Comparison of ENCODE assay signal across 33 cellular contexts in genomic region chr22:29215012-29215860, GRCh38. TPM values are rescaled to one million over a fixed set of nuclear protein-coding genes. Genes with fewer than 3 reads are reported as not detected.
DNase-seq lines count a peak whose midpoint lies in the region; ATAC-seq and TF ChIP-seq lines count a peak whose summit lies in the region.
"Had no signal": no experiment of that assay in that cellular context is flagged by ENCODE, and none has a peak within 500 bp of the region (broad histone marks: within the 10 kb centered on the region; RNA-seq: fewer than 3 reads in every experiment).

No MANE protein-coding gene starts in this region.

- H3K4me2 ChIP-seq in H9 (ENCODE audit: insufficient read depth, insufficient read length, low read length) = no peak overlapping the region
- H3K4me2 ChIP-seq in osteoblast (ENCODE audit: insufficient read depth, low read length) = no peak overlapping the region
- H3K4me2 ChIP-seq: hepatocyte, PC-9 had no signal

- H3K36me3 Mint-ChIP-seq in H9 (ENCODE audit: insufficient read depth in 1 of 3, low read depth in 3 of 3) (no peaks in the 10 kb centered on the region), endodermal cell (ENCODE audit: low read depth) (peaks cover 9% of the 10 kb centered on the region)
- no peaks in the 10 kb centered on the region for H3K36me3 Mint-ChIP-seq in activated CD4-positive, alpha-beta T cell treated with anti-CD3 and anti-CD28 coated beads for 36 hours (ENCODE audit: low read depth)
- H3K36me3 Mint-ChIP-seq: activated CD4-positive, alpha-beta memory T cell treated with anti-CD3 and anti-CD28 coated beads for 36 hours; immature natural killer cell had no signal

- H3K79me2 ChIP-seq in H9 (ENCODE audit: insufficient read depth, low read length) = no peaks in the 10 kb centered on the region
- no peaks in the 10 kb centered on the region for H3K79me2 ChIP-seq in osteoblast (ENCODE audit: insufficient read depth, low read length)
- H3K79me2 ChIP-seq: hepatocyte, parathyroid adenoma had no signal

- intact Hi-C loops in activated CD4-positive, alpha-beta T cell treated with anti-CD3 and anti-CD28 coated beads for 36 hours (cut with DNase I, micrococcal nuclease) = no loop called here

- no peak overlapping the region for H2BK12ac ChIP-seq in H9 (ENCODE audit: insufficient read length, low read depth, low read length)

- DNase-seq in NCI-H2171 treated with DMSO at 0.1 percent for 48 hours (lab: John Stamatoyannopoulos, UW) (peak; percentile 52), NCI-H2171 (lab: John Stamatoyannopoulos, UW) (no peak), H9 (no peak), endodermal cell (peak; percentile 51), osteoblast (ENCODE audit: insufficient read length, low spot score, missing footprints) (peak; percentile 52), mucosa of gallbladder (ENCODE audit: low spot score) (no peak)
- no peak for DNase-seq in activated CD4-positive, alpha-beta T cell treated with anti-CD3 and anti-CD28 coated beads for 36 hours
- DNase-seq: activated CD4-positive, alpha-beta memory T cell treated with anti-CD3 and anti-CD28 coated beads for 36 hours; activated naive CD4-positive, alpha-beta T cell treated with anti-CD3 and anti-CD28 coated beads, Interleukin-2, amount 50 U/mL, for 16 hours; CD4-positive, alpha-beta T cell; EL; gastrocnemius medialis; GOT3; immature natural killer cell; NCI-H1092; NCI-H187 treated with DMSO at 0.1 percent for 48 hours; NCI-H524 treated with DMSO at 0.1 percent for 48 hours; PC-9; retina; Right ventricle myocardium superior; small intestine; stimulated activated CD4-positive, alpha-beta T cell treated with anti-CD3 and anti-CD28 coated beads, Interleukin-1b, Interleukin-23, amount 100 ng/mL, for 48 hours; stimulated activated naive CD8-positive, alpha-beta T cell treated with anti-CD3 and anti-CD28 coated beads, Interleukin-15, Interleukin-2, amounts not matched to agents 100 U/mL and 50 U/mL, for 24 hours; T-helper 2 cell; testis had no signal

- no peak overlapping the region for H2BK120ac ChIP-seq in H9 (ENCODE audit: low read depth, low read length, poor library complexity, severe bottlenecking)

- no peak overlapping the region for H4K91ac ChIP-seq in H9 (ENCODE audit: insufficient read length, low read depth, low read length)

- H3K23ac ChIP-seq in H9 (ENCODE audit: insufficient read length, low read depth, low read length) = no peak overlapping the region

- CTCF ChIA-PET in activated CD4-positive, alpha-beta T cell treated with anti-CD3 and anti-CD28 coated beads for 36 hours (lab: Charles Lee) = no interaction called here

- no peaks in the 10 kb centered on the region for H3K23me2 ChIP-seq in H9 (ENCODE audit: insufficient read length, low read depth, low read length, poor library complexity, severe bottlenecking)

- no peak overlapping the region for H3K18ac ChIP-seq in H9 (ENCODE audit: insufficient read length, low read depth, low read length)

- H3K4ac ChIP-seq in H9 (ENCODE audit: low read depth, low read length) = no peak overlapping the region

- H3T11ph ChIP-seq in H9 (ENCODE audit: low read length) = no peak overlapping the region

- ATAC-seq in activated CD4-positive, alpha-beta T cell treated with anti-CD3 and anti-CD28 coated beads for 36 hours = no peak
- ATAC-seq in GM18502 (IDR thresholded peaks at IDR 0.05; ENCODE audit: poor library complexity, unreplicated experiment) = no peak
- ATAC-seq: activated CD4-positive, CD25-positive, alpha-beta regulatory T cell treated with anti-CD3 and anti-CD28 coated beads, Interleukin-2, amount 50 U/mL, for 24 hours; gastrocnemius medialis; left lobe of liver; stimulated activated naive CD8-positive, alpha-beta T cell treated with anti-CD3 and anti-CD28 coated beads, Interleukin-15, Interleukin-2, amounts not matched to agents 100 U/mL and 50 U/mL, for 24 hours had no signal

- H3K36me3 ChIP-seq in endodermal cell (ENCODE audit: control insufficient read depth, insufficient read depth, low read length) = no peaks in the 10 kb centered on the region
- H3K36me3 ChIP-seq in osteoblast (ENCODE audit: insufficient read depth, low read length) = no peaks in the 10 kb centered on the region
- H3K36me3 ChIP-seq: gastrocnemius medialis had no signal

- H3K9ac ChIP-seq in H9 (ENCODE audit: extremely low read depth, insufficient read length, low read length) = no peak overlapping the region
- H3K9ac ChIP-seq in endodermal cell (ENCODE audit: extremely low read depth, low read length, poor library complexity, severe bottlenecking) = no peak overlapping the region
- H3K9ac ChIP-seq: parathyroid adenoma had no signal

- no peaks in the 10 kb centered on the region for H3K9me3 ChIP-seq in H9 (ENCODE audit: control insufficient read depth, low read depth, low read length)
- H3K9me3 ChIP-seq in endodermal cell (ENCODE audit: control insufficient read depth, low read length) = no peaks in the 10 kb centered on the region
- H3K9me3 ChIP-seq in osteoblast (ENCODE audit: low read depth, low read length) = no peaks in the 10 kb centered on the region
- H3K9me3 ChIP-seq: gastrocnemius medialis, testis had no signal

- no peak overlapping the region for H3K56ac ChIP-seq in H9 (ENCODE audit: insufficient read length, low read depth, low read length)

- WGBS in H9 (ENCODE audit: extremely low coverage, insufficient read length, low lambda C conversion rate) = no CpG with 5 or more reads among the region's 14 CpGs
- WGBS in endodermal cell (ENCODE audit: insufficient coverage in 1 of 2, insufficient read length in 1 of 2), 2 experiments = 89% methylated on average over 12 to 14 of the region's 14 CpGs

- H3K4me3 ChIP-seq in endodermal cell (ENCODE audit: low read length) (no peak overlapping the region), osteoblast (ENCODE audit: insufficient read depth, low read length) (no peak overlapping the region)
- H3K4me3 ChIP-seq: gastrocnemius medialis, hepatocyte, PC-9, testis had no signal

- no peaks in the 10 kb centered on the region for H3K79me1 ChIP-seq in H9 (ENCODE audit: insufficient read depth, low read depth, low read length, poor library complexity, severe bottlenecking)

- H3K27me3 ChIP-seq in H9 (ENCODE audit: insufficient read depth, low read length) = no peaks in the 10 kb centered on the region
- no peaks in the 10 kb centered on the region for H3K27me3 ChIP-seq in endodermal cell (ENCODE audit: control insufficient read depth, insufficient read depth, low read length, poor library complexity, severe bottlenecking)
- peaks cover 9% of the 10 kb centered on the region for H3K27me3 ChIP-seq in osteoblast (ENCODE audit: insufficient read depth, low read length)
- H3K27me3 ChIP-seq: gastrocnemius medialis, hepatocyte, testis had no signal

- no peak overlapping the region for H3K27ac ChIP-seq in H9 (ENCODE audit: insufficient read length, low read depth, low read length)
- H3K27ac ChIP-seq in endodermal cell (ENCODE audit: low read depth, low read length) = no peak overlapping the region
- no peak overlapping the region for H3K27ac ChIP-seq in osteoblast (ENCODE audit: low read depth, low read length)
- H3K27ac ChIP-seq: gastrocnemius medialis, hepatocyte, parathyroid adenoma, PC-9, testis had no signal

- H3K4me3 Mint-ChIP-seq in H9 (no peak overlapping the region; a peak in 1 of 5 replicates), endodermal cell (no peak overlapping the region)
- no peak overlapping the region for H3K4me3 Mint-ChIP-seq in activated CD4-positive, alpha-beta T cell treated with anti-CD3 and anti-CD28 coated beads for 36 hours
- H3K4me3 Mint-ChIP-seq: activated CD4-positive, alpha-beta memory T cell treated with anti-CD3 and anti-CD28 coated beads for 36 hours; CD4-positive, alpha-beta T cell; immature natural killer cell had no signal

- no peak overlapping the region for H2BK15ac ChIP-seq in H9 (ENCODE audit: low read depth, low read length)

- H3K27me3 Mint-ChIP-seq in H9 (ENCODE audit: low read depth) (peaks cover 3% of the 10 kb centered on the region; the same call in 1 of the 2 replicates), endodermal cell (ENCODE audit: insufficient read depth) (no peaks in the 10 kb centered on the region)
- no peaks in the 10 kb centered on the region for H3K27me3 Mint-ChIP-seq in activated CD4-positive, alpha-beta T cell treated with anti-CD3 and anti-CD28 coated beads for 36 hours
- H3K27me3 Mint-ChIP-seq: activated CD4-positive, alpha-beta memory T cell treated with anti-CD3 and anti-CD28 coated beads for 36 hours; CD4-positive, alpha-beta T cell had no signal

- no peak overlapping the region for H2BK5ac ChIP-seq in H9 (ENCODE audit: insufficient read length, low read length)

- H2AFZ ChIP-seq in H9 (ENCODE audit: low read length) (no peak overlapping the region), osteoblast (ENCODE audit: low read length) (no peak overlapping the region)
- H2AFZ ChIP-seq: hepatocyte, parathyroid adenoma, PC-9 had no signal

- no peaks in the 10 kb centered on the region for H4K20me1 ChIP-seq in H9 (ENCODE audit: control insufficient read depth, insufficient read depth, insufficient read length)
- H4K20me1 ChIP-seq in osteoblast (ENCODE audit: insufficient read depth, low read length) = no peaks in the 10 kb centered on the region

- no peak overlapping the region for H3K14ac ChIP-seq in H9 (ENCODE audit: insufficient read depth, low read length)

- H4K8ac ChIP-seq in H9 (replicated peaks; ENCODE audit: insufficient read length, low read depth, low read length) = no peak overlapping the region

- POLR2A ChIA-PET in activated CD4-positive, alpha-beta T cell treated with anti-CD3 and anti-CD28 coated beads for 36 hours (lab: Charles Lee) = interaction anchor here (0.5 kb wide), 1 partner anchor 1398 kb away, joined by 4 read pairs; no protein-coding TSS in a partner anchor

- TF ChIP-seq CTCF in H9 (conservative IDR thresholded peaks at IDR 0.05) = no peak
- no peak for TF ChIP-seq CTCF in endodermal cell (conservative IDR thresholded peaks at IDR 0.05)
- TF ChIP-seq CTCF in osteoblast (IDR thresholded peaks at IDR 0.05; ENCODE audit: extremely low read depth, low read depth, low read length) = no peak

- H3K4me1 ChIP-seq in H9 (ENCODE audit: insufficient read depth, low read length) (no peaks in the 10 kb centered on the region; the same call in 1 of the 2 replicates), endodermal cell (ENCODE audit: control insufficient read depth, insufficient read depth, low read length) (peaks cover 9% of the 10 kb centered on the region), osteoblast (ENCODE audit: insufficient read depth, low read length) (no peaks in the 10 kb centered on the region)
- H3K4me1 ChIP-seq: gastrocnemius medialis, parathyroid adenoma had no signal

- H3K9me3 Mint-ChIP-seq in H9 (no peaks in the 10 kb centered on the region), endodermal cell (no peaks in the 10 kb centered on the region)
- H3K9me3 Mint-ChIP-seq in activated CD4-positive, alpha-beta T cell treated with anti-CD3 and anti-CD28 coated beads for 36 hours (ENCODE audit: low read depth) = no peaks in the 10 kb centered on the region
- H3K9me3 Mint-ChIP-seq: activated CD4-positive, alpha-beta memory T cell treated with anti-CD3 and anti-CD28 coated beads for 36 hours; activated T-helper 2 cell treated with anti-CD3 and anti-CD28 coated beads, Interferon-gamma antibody, Interleukin-2, Interleukin-4, amounts not matched to agents 10 μg/mL and 5 μg/mL and 100 μg/mL, durations not matched to agents 14 hours and 24 hours and 36 hours; CD4-positive, alpha-beta T cell; immature natural killer cell had no signal

- H4K5ac ChIP-seq in H9 (ENCODE audit: insufficient read length, low read depth, low read length) = no peak overlapping the region

- H2BK20ac ChIP-seq in H9 (ENCODE audit: low read depth, low read length, poor library complexity, severe bottlenecking) = no peak overlapping the region

- H2AK5ac ChIP-seq in H9 (ENCODE audit: insufficient read length, low read length) = no peak overlapping the region

- H3K4me1 Mint-ChIP-seq in H9 (peaks cover 25 to 38% of the 10 kb centered on the region in 2 experiments), endodermal cell (peaks cover 16% of the 10 kb centered on the region)
- H3K4me1 Mint-ChIP-seq in activated CD4-positive, alpha-beta T cell treated with anti-CD3 and anti-CD28 coated beads for 36 hours = no peaks in the 10 kb centered on the region
- H3K4me1 Mint-ChIP-seq: immature natural killer cell had no signal

- H3K27ac Mint-ChIP-seq in H9 (peak overlapping the region in 2 of 3 experiments; percentile 47 to 48; a peak in 2 of 7 replicates), endodermal cell (no peak overlapping the region)
- H3K27ac Mint-ChIP-seq in activated CD4-positive, alpha-beta T cell treated with anti-CD3 and anti-CD28 coated beads for 36 hours = no peak overlapping the region
- H3K27ac Mint-ChIP-seq: activated CD4-positive, alpha-beta memory T cell treated with anti-CD3 and anti-CD28 coated beads for 36 hours; activated T-helper 2 cell treated with anti-CD3 and anti-CD28 coated beads, Interferon-gamma antibody, Interleukin-2, Interleukin-4, amounts not matched to agents 10 μg/mL and 5 μg/mL and 100 μg/mL, durations not matched to agents 14 hours and 24 hours and 36 hours; CD4-positive, alpha-beta T cell; immature natural killer cell had no signal

RNA-seq across cellular contexts. Expression of gene EMID1, which starts 9.5 kb away (rescaled TPM):
- 4.5 and 5.4 TPM in 2 replicates for total RNA-seq in H9 (2021)
- 10 to 100 TPM; 19.8 to 41.8 TPM for total RNA-seq in endodermal cell
- 29.6 TPM for polyA plus RNA-seq in endodermal cell (2013, experiment 1 of 2)
- polyA plus RNA-seq in endodermal cell (2013, experiment 2 of 2) = 23.9 TPM
- total RNA-seq in osteoblast = under 0.01 and 0.29 TPM in 2 replicates
- not detected for total RNA-seq in activated CD4-positive, alpha-beta T cell treated with anti-CD3 and anti-CD28 coated beads for 36 hours
- 7.0 TPM for total RNA-seq in mucosa of gallbladder
- total RNA-seq: activated CD4-positive, alpha-beta memory T cell treated with anti-CD3 and anti-CD28 coated beads for 36 hours; CD4-positive, alpha-beta T cell; chondrocyte; HT-29 had no signal

RNA-seq across cellular contexts. Expression of gene RHBDD3, which starts 52.5 kb away (rescaled TPM):
- total RNA-seq in H9 (2021) (92.9 and 99.7 TPM in 2 replicates), endodermal cell (10 to 100 TPM; 65.0 to 75.2 TPM), osteoblast (25.0 and 32.7 TPM in 2 replicates), mucosa of gallbladder (24.0 TPM)
- polyA plus RNA-seq in endodermal cell (2013, experiment 1 of 2) = 45.2 TPM
- polyA plus RNA-seq in endodermal cell (2013, experiment 2 of 2) = 37.1 TPM
- 10 to 100 TPM; 23.2 to 25.3 TPM for total RNA-seq in activated CD4-positive, alpha-beta T cell treated with anti-CD3 and anti-CD28 coated beads for 36 hours

RNA-seq across cellular contexts. Expression of gene EWSR1, which starts 52.8 kb away (rescaled TPM):
- total RNA-seq in H9 (2021) = 456 and 462 TPM in 2 replicates
- 100 to 1,000 TPM; 295 to 352 TPM for total RNA-seq in endodermal cell
- 394 TPM for polyA plus RNA-seq in endodermal cell (2013, experiment 1 of 2)
- 355 TPM for polyA plus RNA-seq in endodermal cell (2013, experiment 2 of 2)
- 139 and 148 TPM in 2 replicates for total RNA-seq in osteoblast
- total RNA-seq in activated CD4-positive, alpha-beta T cell treated with anti-CD3 and anti-CD28 coated beads for 36 hours = 100 to 1,000 TPM; 326 to 567 TPM
- 160 TPM for total RNA-seq in mucosa of gallbladder

Comparison
In these comparisons a context has a peak if more than half of its experiments do, and no peak if none do; other contexts are left out.
1. DNase-seq: peak in NCI-H2171 treated with DMSO at 0.1 percent for 48 hours (single experiment), endodermal cell (single experiment) and osteoblast (single experiment); none in NCI-H2171 (single experiment), H9 (single experiment), activated CD4-positive, alpha-beta T cell treated with anti-CD3 and anti-CD28 coated beads for 36 hours (single experiment) and mucosa of gallbladder (single experiment).
2. H3K27ac Mint-ChIP-seq: peak in H9 (2 of 3); none in endodermal cell (single experiment) and activated CD4-positive, alpha-beta T cell treated with anti-CD3 and anti-CD28 coated beads for 36 hours (single experiment).